In genomic region chr17:74547736-74548135, GRCh38 we compare ENCODE assay signal across 17 cellular contexts. TPM values are rescaled to one million over a fixed set of nuclear protein-coding genes. Genes with fewer than 3 reads are reported as not detected.
DNase-seq lines count a peak whose midpoint lies in the region; ATAC-seq and TF ChIP-seq lines count a peak whose summit lies in the region.
"Had no signal": no experiment of that assay in that cellular context is flagged by ENCODE, and none has a peak within 500 bp of the region (broad histone marks: within the 10 kb centered on the region; RNA-seq: fewer than 3 reads in every experiment).

No MANE protein-coding gene starts in this region.

- 65 to 79% methylated on average over 3 of the region's 3 CpGs for WGBS in tibial nerve, 2 donors
- WGBS in psoas muscle, 3 donors = 67 to 75% (median 75%) methylated on average over 3 of the region's 3 CpGs

- H3K36me3 Mint-ChIP-seq in activated CD4-positive, alpha-beta memory T cell treated with anti-CD3 and anti-CD28 coated beads for 36 hours = no peaks in the 10 kb centered on the region
- peaks cover 4% of the 10 kb centered on the region for H3K36me3 Mint-ChIP-seq in Caco-2 (ENCODE audit: insufficient read depth, unreplicated experiment)
- H3K36me3 Mint-ChIP-seq: CD8-positive, alpha-beta T cell; WTC11 had no signal

- BruUV-seq in Caco-2 (replicated peaks; lab: Mats Ljungman, UMichigan) = no TSS peak

- no peak for TF ChIP-seq EP300 in tibial nerve (IDR thresholded peaks at IDR 0.05)

- H3K4me3 ChIP-seq in tibial nerve = no peak overlapping the region
- H3K4me3 ChIP-seq in Caco-2 (ENCODE audit: low read depth, low read length) = no peak overlapping the region
- H3K4me3 ChIP-seq in psoas muscle = no peak overlapping the region
- H3K4me3 ChIP-seq: hepatocyte had no signal

- H3K27ac ChIP-seq in tibial nerve (no peak overlapping the region), psoas muscle (no peak overlapping the region)
- H3K27ac ChIP-seq: hepatocyte had no signal

- CTCF ChIA-PET in activated CD4-positive, alpha-beta memory T cell treated with anti-CD3 and anti-CD28 coated beads for 36 hours (lab: Charles Lee) = no interaction called here
- CTCF ChIA-PET in Caco-2 (lab: Charles Lee) = no interaction called here

- intact Hi-C loops in activated CD4-positive, alpha-beta memory T cell treated with anti-CD3 and anti-CD28 coated beads for 36 hours (cut with micrococcal nuclease) = no loop called here
- intact Hi-C loops in Caco-2 (cut with micrococcal nuclease; ENCODE audit: unreplicated experiment) = no loop called here
- intact Hi-C loops in psoas muscle (cut with DNase I) = no loop called here

- peaks cover 7% of the 10 kb centered on the region for H3K27me3 Mint-ChIP-seq in activated CD4-positive, alpha-beta memory T cell treated with anti-CD3 and anti-CD28 coated beads for 36 hours
- peaks cover 22% of the 10 kb centered on the region for H3K27me3 Mint-ChIP-seq in Caco-2 (ENCODE audit: insufficient read depth, unreplicated experiment)

- peaks cover 6% of the 10 kb centered on the region for H3K4me1 Mint-ChIP-seq in activated CD4-positive, alpha-beta memory T cell treated with anti-CD3 and anti-CD28 coated beads for 36 hours (ENCODE audit: low read depth)
- no peaks in the 10 kb centered on the region for H3K4me1 Mint-ChIP-seq in Caco-2 (ENCODE audit: low read depth, unreplicated experiment)
- H3K4me1 Mint-ChIP-seq: WTC11 had no signal

- no peaks in the 10 kb centered on the region for H3K9me3 Mint-ChIP-seq in activated CD4-positive, alpha-beta memory T cell treated with anti-CD3 and anti-CD28 coated beads for 36 hours
- no peaks in the 10 kb centered on the region for H3K9me3 Mint-ChIP-seq in Caco-2 (ENCODE audit: unreplicated experiment)
- H3K9me3 Mint-ChIP-seq: CD8-positive, alpha-beta T cell; WTC11 had no signal

- H3K4me1 ChIP-seq in tibial nerve = no peaks in the 10 kb centered on the region
- H3K4me1 ChIP-seq in Caco-2 = no peaks in the 10 kb centered on the region
- no peaks in the 10 kb centered on the region for H3K4me1 ChIP-seq in psoas muscle

- no peak overlapping the region for H3K4me3 Mint-ChIP-seq in activated CD4-positive, alpha-beta memory T cell treated with anti-CD3 and anti-CD28 coated beads for 36 hours
- H3K4me3 Mint-ChIP-seq in Caco-2 (ENCODE audit: unreplicated experiment) = no peak overlapping the region
- H3K4me3 Mint-ChIP-seq: CD8-positive, alpha-beta T cell; WTC11 had no signal

- no peak for TF ChIP-seq CTCF in tibial nerve (IDR thresholded peaks at IDR 0.05)
- no peak for TF ChIP-seq CTCF in Caco-2 (IDR thresholded peaks at IDR 0.05; ENCODE audit: insufficient read depth in 1 of 2, low read depth in 1 of 2, low read length in 1 of 2, severe bottlenecking in 1 of 2, unreplicated experiment in 1 of 2)
- no peak for TF ChIP-seq CTCF in psoas muscle (IDR thresholded peaks at IDR 0.05)

- H3K27ac Mint-ChIP-seq in activated CD4-positive, alpha-beta memory T cell treated with anti-CD3 and anti-CD28 coated beads for 36 hours = no peak overlapping the region
- H3K27ac Mint-ChIP-seq in Caco-2 (ENCODE audit: unreplicated experiment) = no peak overlapping the region
- H3K27ac Mint-ChIP-seq: CD8-positive, alpha-beta T cell; WTC11 had no signal

- H3K9me3 ChIP-seq in tibial nerve (no peaks in the 10 kb centered on the region), Caco-2 (no peaks in the 10 kb centered on the region), psoas muscle (no peaks in the 10 kb centered on the region)

- POLR2A ChIA-PET in activated CD4-positive, alpha-beta memory T cell treated with anti-CD3 and anti-CD28 coated beads for 36 hours (lab: Charles Lee) = no interaction called here
- POLR2A ChIA-PET in Caco-2 (lab: Charles Lee) = no interaction called here

- H3K27me3 ChIP-seq in tibial nerve = no peaks in the 10 kb centered on the region
- no peaks in the 10 kb centered on the region for H3K27me3 ChIP-seq in Caco-2 (replicated peaks; ENCODE audit: control insufficient read depth, insufficient read depth, low read length)
- H3K27me3 ChIP-seq in psoas muscle (ENCODE audit: insufficient read depth in 3 of 3, low read length in 2 of 3) = no peaks in the 10 kb centered on the region
- H3K27me3 ChIP-seq: hepatocyte had no signal

- peak; percentile 89 for DNase-seq in A172 (ENCODE audit: low spot score)
- DNase-seq in COLO668 (lab: John Stamatoyannopoulos, UW; ENCODE audit: unreplicated experiment) = peak; percentile 52
- peak; percentile 23 for DNase-seq in NCI-H2029 treated with DMSO at 0.1 percent for 48 hours (lab: John Stamatoyannopoulos, UW)
- peak; percentile 55 for DNase-seq in activated CD4-positive, alpha-beta memory T cell treated with anti-CD3 and anti-CD28 coated beads for 36 hours
- no peak for DNase-seq in tibial nerve (ENCODE audit: low spot score in 2 of 2)
- no peak for DNase-seq in Caco-2
- DNase-seq in psoas muscle = no peak
- DNase-seq in ureter (ENCODE audit: low spot score) = no peak
- DNase-seq: CD8-positive, alpha-beta T cell; central memory CD4-positive, alpha-beta T cell; SIG-M5; small intestine had no signal

- H3K36me3 ChIP-seq in tibial nerve = no peaks in the 10 kb centered on the region
- no peaks in the 10 kb centered on the region for H3K36me3 ChIP-seq in Caco-2 (ENCODE audit: control insufficient read depth, insufficient read depth, low read length)
- no peaks in the 10 kb centered on the region for H3K36me3 ChIP-seq in psoas muscle (ENCODE audit: insufficient read depth in 1 of 2, low read depth in 1 of 2)

- ATAC-seq in psoas muscle = no peak
- ATAC-seq: CD8-positive, alpha-beta T cell; WTC11 had no signal

- no peak for TF ChIP-seq POLR2A in tibial nerve (IDR thresholded peaks at IDR 0.05)

RNA-seq across cellular contexts. Expression of gene CD300C, which starts 1.8 kb away (rescaled TPM):
- 0.45 and 0.46 TPM in 2 replicates for total RNA-seq in A172 (2014; rRNA removed; shearing (Covaris generic))
- total RNA-seq in activated CD4-positive, alpha-beta memory T cell treated with anti-CD3 and anti-CD28 coated beads for 36 hours = under 1 TPM in 1 of 2 experiments, not detected in 1; 0.14 TPM
- total RNA-seq in tibial nerve = 1 to 10 TPM in 2 of 4 donors, under 1 TPM in 1, not detected in 1; 0.59 to 1.8 (median 1.7) TPM
- total RNA-seq in Caco-2 (2022) = not detected in 2 replicates
- under 1 TPM; 0.32 to 0.44 (median 0.41) TPM for total RNA-seq in psoas muscle
- under 1 TPM; 0.03 to 0.27 (median 0.18) TPM for polyA plus RNA-seq in psoas muscle
- 0.68 TPM for total RNA-seq in ureter
- total RNA-seq: CD8-positive, alpha-beta T cell; WTC11 had no signal

RNA-seq across cellular contexts. Expression of gene CD300LB, which starts 16.5 kb away (rescaled TPM):
- not detected in 2 replicates for total RNA-seq in A172 (2014; rRNA removed; shearing (Covaris generic))
- not detected for total RNA-seq in activated CD4-positive, alpha-beta memory T cell treated with anti-CD3 and anti-CD28 coated beads for 36 hours
- total RNA-seq in tibial nerve (under 1 TPM in 2 of 4 donors, not detected in 2; 0.21 to 0.44 TPM), Caco-2 (2022) (not detected in 2 replicates), psoas muscle (under 1 TPM in 2 of 4 donors, not detected in 2; 0.11 to 0.15 TPM), ureter (0.49 TPM)
- polyA plus RNA-seq in psoas muscle = under 1 TPM in 2 of 3 donors, not detected in 1; 0.01 to 0.05 TPM
- total RNA-seq: CD8-positive, alpha-beta T cell; hepatocyte; NCI-H460; WTC11 had no signal
- polyA plus RNA-seq: hepatocyte had no signal

RNA-seq across cellular contexts. Expression of gene CD300H, which starts 19.6 kb away (rescaled TPM):
- not detected in 2 replicates for total RNA-seq in A172 (2014; rRNA removed; shearing (Covaris generic))
- total RNA-seq in activated CD4-positive, alpha-beta memory T cell treated with anti-CD3 and anti-CD28 coated beads for 36 hours = not detected
- total RNA-seq in tibial nerve (not detected), Caco-2 (2022) (not detected in 2 replicates), psoas muscle (not detected), ureter (not detected)
- polyA plus RNA-seq in psoas muscle = not detected
- total RNA-seq: CD8-positive, alpha-beta T cell; lower leg skin; NCI-H460; WTC11 had no signal
- polyA plus RNA-seq: esophagus, hepatocyte, small intestine had no signal

RNA-seq across cellular contexts. Expression of gene CD300LD, which starts 44.3 kb away (rescaled TPM):
- not detected in 2 replicates for total RNA-seq in A172 (2014; rRNA removed; shearing (Covaris generic))
- total RNA-seq in activated CD4-positive, alpha-beta memory T cell treated with anti-CD3 and anti-CD28 coated beads for 36 hours = not detected
- not detected for total RNA-seq in tibial nerve
- total RNA-seq in Caco-2 (2022) = not detected in 2 replicates
- not detected for total RNA-seq in psoas muscle
- not detected for polyA plus RNA-seq in psoas muscle
- not detected for total RNA-seq in ureter
- total RNA-seq: CD8-positive, alpha-beta T cell; hepatocyte; lower leg skin; NCI-H460; WTC11 had no signal
- polyA plus RNA-seq: esophagus, hepatocyte, small intestine had no signal

Comparison
In these comparisons a context has a peak if more than half of its experiments do, and no peak if none do; other contexts are left out.
1. DNase-seq: peak in A172 (single experiment), COLO668 (single experiment), NCI-H2029 treated with DMSO at 0.1 percent for 48 hours (single experiment) and activated CD4-positive, alpha-beta memory T cell treated with anti-CD3 and anti-CD28 coated beads for 36 hours (single experiment); none in tibial nerve (0 of 2), Caco-2 (0 of 2), psoas muscle (0 of 2) and ureter (single experiment).